ENCODE assay signal across 26 cellular contexts in genomic region chr3:105976211-105976610, GRCh38.
"Had no signal": no experiment of that assay in that cellular context is flagged by ENCODE, and none has a peak within 500 bp of the region (broad histone marks: within the 10 kb centered on the region; RNA-seq: fewer than 3 reads in every experiment).

No MANE protein-coding gene starts in this region.

- DNase-seq: activated CD4-positive, alpha-beta T cell treated with anti-CD3 and anti-CD28 coated beads for 48 hours; activated CD4-positive, alpha-beta T cell treated with anti-CD3 and anti-CD28 coated beads, Interleukin-2, amount 50 U/mL, for 4 hours; activated CD8-positive, alpha-beta memory T cell treated with anti-CD3 and anti-CD28 coated beads, Interleukin-2, amount 10 ng/mL, durations not matched to agents 7 days and 5 days; activated effector memory CD4-positive, alpha-beta T cell treated with anti-CD3 and anti-CD28 coated beads, Interleukin-2, amount 50 U/mL, for 16 hours; activated naive CD4-positive, alpha-beta T cell treated with Interleukin-2 at 50 U/mL for 16 hours; activated naive CD8-positive, alpha-beta T cell treated with anti-CD3 and anti-CD28 coated beads, Interleukin-2, amount 50 U/mL, for 24 hours; activated T-cell treated with anti-CD3 and anti-CD28 coated beads, Interleukin-2, amount 50 U/mL, for 24 hours; brain microvascular endothelial cell; Kasumi-1; KBM-7; NCI-H1048; NCI-H146; NCI-H187 treated with DMSO at 0.1 percent for 48 hours; NCI-H2171 treated with DMSO at 0.1 percent for 48 hours; NCI-H226; NCI-H526; NCI-H82; OCI-M1; Peyer's patch; SHP77 had no signal

- ATAC-seq: activated CD4-positive, CD25-positive, alpha-beta regulatory T cell treated with anti-CD3 and anti-CD28 coated beads, Interleukin-2, amount 50 U/mL, for 24 hours; activated CD8-positive, alpha-beta memory T cell treated with anti-CD3 and anti-CD28 coated beads, Interleukin-2, amount 10 ng/mL, durations not matched to agents 7 days and 5 days; activated naive CD4-positive, alpha-beta T cell treated with anti-CD3 and anti-CD28 coated beads, Interleukin-2, amount 50 U/mL, for 72 hours; activated naive CD8-positive, alpha-beta T cell treated with anti-CD3 and anti-CD28 coated beads, Interleukin-2, amount 50 U/mL, for 24 hours; SK-N-SH treated with all-trans-retinoic acid at 6 μM for 48 hours had no signal

- H3K4me1 Mint-ChIP-seq: activated CD8-positive, alpha-beta memory T cell treated with anti-CD3 and anti-CD28 coated beads, Interleukin-2, amount 10 ng/mL, durations not matched to agents 7 days and 5 days; activated naive CD8-positive, alpha-beta T cell treated with anti-CD3 and anti-CD28 coated beads, Interleukin-2, amount 50 U/mL, for 24 hours had no signal

- H3K27ac Mint-ChIP-seq: activated CD8-positive, alpha-beta memory T cell treated with anti-CD3 and anti-CD28 coated beads, Interleukin-2, amount 10 ng/mL, durations not matched to agents 7 days and 5 days; activated naive CD4-positive, alpha-beta T cell treated with anti-CD3 and anti-CD28 coated beads, Interleukin-2, amount 50 U/mL, for 72 hours; activated naive CD8-positive, alpha-beta T cell treated with anti-CD3 and anti-CD28 coated beads, Interleukin-2, amount 50 U/mL, for 24 hours; activated T-cell treated with anti-CD3 and anti-CD28 coated beads, Interleukin-2, amount 50 U/mL, for 24 hours; T-helper 1 cell treated with Interleukin-12 subunit alpha and Interleukin-12 subunit beta and Interleukin-4 antibody, amounts not matched to agents 30 μg/mL and 1 μg/mL, for 36 hours had no signal

- H3K27me3 Mint-ChIP-seq: activated CD8-positive, alpha-beta memory T cell treated with anti-CD3 and anti-CD28 coated beads, Interleukin-2, amount 10 ng/mL, durations not matched to agents 7 days and 5 days; activated naive CD8-positive, alpha-beta T cell treated with anti-CD3 and anti-CD28 coated beads, Interleukin-2, amount 50 U/mL, for 24 hours; activated T-cell treated with anti-CD3 and anti-CD28 coated beads, Interleukin-2, amount 50 U/mL, for 24 hours had no signal

- H3K4me3 Mint-ChIP-seq: activated CD8-positive, alpha-beta memory T cell treated with anti-CD3 and anti-CD28 coated beads, Interleukin-2, amount 10 ng/mL, durations not matched to agents 7 days and 5 days; activated naive CD8-positive, alpha-beta T cell treated with anti-CD3 and anti-CD28 coated beads, Interleukin-2, amount 50 U/mL, for 24 hours; activated T-cell treated with anti-CD3 and anti-CD28 coated beads, Interleukin-2, amount 50 U/mL, for 24 hours; T-helper 1 cell treated with Interleukin-12 subunit alpha and Interleukin-12 subunit beta and Interleukin-4 antibody, amounts not matched to agents 30 μg/mL and 1 μg/mL, for 36 hours had no signal

- H3K4me3 ChIP-seq: cardiac muscle cell, Peyer's patch, SJSA1 had no signal
